Comparison of ENCODE assay signal across 2 cellular contexts in the genomic region with DNA sequence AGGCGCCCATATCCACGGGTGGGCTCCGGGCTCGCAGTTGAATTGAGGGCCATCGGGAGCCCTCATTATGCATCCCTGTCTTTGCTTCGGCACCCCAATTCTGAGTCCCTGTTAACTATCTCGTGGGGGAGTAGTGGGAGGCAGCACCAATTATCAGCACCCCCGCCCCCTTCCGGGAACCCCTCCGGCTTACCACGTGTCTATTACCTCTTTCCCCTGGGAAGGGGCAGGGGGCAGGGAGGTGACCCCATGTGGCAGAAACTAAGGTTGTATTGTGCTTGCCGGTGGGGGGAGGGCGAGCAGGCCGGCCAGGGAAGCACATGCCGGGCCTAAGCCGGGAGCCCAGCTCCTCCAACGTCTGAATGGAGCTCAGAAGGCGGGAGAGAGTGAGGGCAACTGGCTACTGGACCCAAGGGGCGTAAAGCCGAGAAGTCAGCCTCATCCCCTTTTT.
A peak's percentile ranks its signal among the peaks of the same experiment; 100 is the strongest.
TF ChIP-seq lines count a peak whose summit lies in the region.

No MANE protein-coding gene starts in this region.

TF ChIP-seq in GM23338, 12 proteins besides CTCF, POLR2A, EP300 and RAD21 (continues in another document):
- TF ChIP-seq, protein P1, sequence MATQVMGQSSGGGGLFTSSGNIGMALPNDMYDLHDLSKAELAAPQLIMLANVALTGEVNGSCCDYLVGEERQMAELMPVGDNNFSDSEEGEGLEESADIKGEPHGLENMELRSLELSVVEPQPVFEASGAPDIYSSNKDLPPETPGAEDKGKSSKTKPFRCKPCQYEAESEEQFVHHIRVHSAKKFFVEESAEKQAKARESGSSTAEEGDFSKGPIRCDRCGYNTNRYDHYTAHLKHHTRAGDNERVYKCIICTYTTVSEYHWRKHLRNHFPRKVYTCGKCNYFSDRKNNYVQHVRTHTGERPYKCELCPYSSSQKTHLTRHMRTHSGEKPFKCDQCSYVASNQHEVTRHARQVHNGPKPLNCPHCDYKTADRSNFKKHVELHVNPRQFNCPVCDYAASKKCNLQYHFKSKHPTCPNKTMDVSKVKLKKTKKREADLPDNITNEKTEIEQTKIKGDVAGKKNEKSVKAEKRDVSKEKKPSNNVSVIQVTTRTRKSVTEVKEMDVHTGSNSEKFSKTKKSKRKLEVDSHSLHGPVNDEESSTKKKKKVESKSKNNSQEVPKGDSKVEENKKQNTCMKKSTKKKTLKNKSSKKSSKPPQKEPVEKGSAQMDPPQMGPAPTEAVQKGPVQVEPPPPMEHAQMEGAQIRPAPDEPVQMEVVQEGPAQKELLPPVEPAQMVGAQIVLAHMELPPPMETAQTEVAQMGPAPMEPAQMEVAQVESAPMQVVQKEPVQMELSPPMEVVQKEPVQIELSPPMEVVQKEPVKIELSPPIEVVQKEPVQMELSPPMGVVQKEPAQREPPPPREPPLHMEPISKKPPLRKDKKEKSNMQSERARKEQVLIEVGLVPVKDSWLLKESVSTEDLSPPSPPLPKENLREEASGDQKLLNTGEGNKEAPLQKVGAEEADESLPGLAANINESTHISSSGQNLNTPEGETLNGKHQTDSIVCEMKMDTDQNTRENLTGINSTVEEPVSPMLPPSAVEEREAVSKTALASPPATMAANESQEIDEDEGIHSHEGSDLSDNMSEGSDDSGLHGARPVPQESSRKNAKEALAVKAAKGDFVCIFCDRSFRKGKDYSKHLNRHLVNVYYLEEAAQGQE (IDR thresholded peaks at IDR 0.05; ENCODE audit: unreplicated experiment), result no peak
- TF ChIP-seq JUNB (IDR thresholded peaks at IDR 0.05; ENCODE audit: unreplicated experiment) (no peak), EZH2 (IDR thresholded peaks at IDR 0.05; ENCODE audit: low read depth, unreplicated experiment) (no peak), POLR2AphosphoS5 (IDR thresholded peaks at IDR 0.05; ENCODE audit: low read depth) (no peak; the same call in 1 of the 2 replicates), ZNF331 (CRISPR knock-in tag; IDR thresholded peaks at IDR 0.05; ENCODE audit: low read depth) (no peak), NANOG (IDR thresholded peaks at IDR 0.05; ENCODE audit: borderline replicate concordance) (no peak), ZNF114 (CRISPR knock-in tag; IDR thresholded peaks at IDR 0.05) (no peak), STAT1 (IDR thresholded peaks at IDR 0.05; ENCODE audit: unreplicated experiment) (no peak), EZH2phosphoT487 (IDR thresholded peaks at IDR 0.05; ENCODE audit: unreplicated experiment) (no peak), CREB1 (CRISPR knock-in tag; IDR thresholded peaks at IDR 0.05; ENCODE audit: low read depth) (no peak)
- TF ChIP-seq, protein P2, sequence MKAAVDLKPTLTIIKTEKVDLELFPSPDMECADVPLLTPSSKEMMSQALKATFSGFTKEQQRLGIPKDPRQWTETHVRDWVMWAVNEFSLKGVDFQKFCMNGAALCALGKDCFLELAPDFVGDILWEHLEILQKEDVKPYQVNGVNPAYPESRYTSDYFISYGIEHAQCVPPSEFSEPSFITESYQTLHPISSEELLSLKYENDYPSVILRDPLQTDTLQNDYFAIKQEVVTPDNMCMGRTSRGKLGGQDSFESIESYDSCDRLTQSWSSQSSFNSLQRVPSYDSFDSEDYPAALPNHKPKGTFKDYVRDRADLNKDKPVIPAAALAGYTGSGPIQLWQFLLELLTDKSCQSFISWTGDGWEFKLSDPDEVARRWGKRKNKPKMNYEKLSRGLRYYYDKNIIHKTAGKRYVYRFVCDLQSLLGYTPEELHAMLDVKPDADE (IDR thresholded peaks at IDR 0.05), result no peak

TF ChIP-seq in WTC11, 78 proteins besides CTCF, POLR2A, EP300 and RAD21 (continues in another document):
- TF ChIP-seq IRF2 (CRISPR knock-in tag; IDR thresholded peaks at IDR 0.05; ENCODE audit: borderline replicate concordance, low read depth) (0 out of 2 replicates have a peak, but pooled peaks have one; percentile 43), GTF2I (CRISPR knock-in tag; conservative IDR thresholded peaks at IDR 0.05) (no peak), HMGA2 (CRISPR knock-in tag; IDR thresholded peaks at IDR 0.05) (no peak), SP1 (CRISPR knock-in tag; conservative IDR thresholded peaks at IDR 0.05) (peak; percentile 74), MYBL2 (CRISPR knock-in tag; IDR thresholded peaks at IDR 0.05) (peak; percentile 84), ZNF232 (CRISPR knock-in tag; IDR thresholded peaks at IDR 0.05) (0 out of 2 replicates have a peak, but pooled peaks have one; percentile 19), NFYB (CRISPR knock-in tag; conservative IDR thresholded peaks at IDR 0.05; ENCODE audit: low read depth) (peak; percentile 41), EMX1 (CRISPR knock-in tag; IDR thresholded peaks at IDR 0.05) (peak; percentile 12; the same call in 1 of the 2 replicates), NR3C1 (CRISPR knock-in tag; conservative IDR thresholded peaks at IDR 0.05; ENCODE audit: low read depth) (no peak), NFE2L1 (CRISPR knock-in tag; IDR thresholded peaks at IDR 0.05) (no peak), FOXK1 (CRISPR knock-in tag; IDR thresholded peaks at IDR 0.05) (peak; percentile 81), ATF1 (CRISPR knock-in tag; IDR thresholded peaks at IDR 0.05) (no peak)
- TF ChIP-seq, protein P3, sequence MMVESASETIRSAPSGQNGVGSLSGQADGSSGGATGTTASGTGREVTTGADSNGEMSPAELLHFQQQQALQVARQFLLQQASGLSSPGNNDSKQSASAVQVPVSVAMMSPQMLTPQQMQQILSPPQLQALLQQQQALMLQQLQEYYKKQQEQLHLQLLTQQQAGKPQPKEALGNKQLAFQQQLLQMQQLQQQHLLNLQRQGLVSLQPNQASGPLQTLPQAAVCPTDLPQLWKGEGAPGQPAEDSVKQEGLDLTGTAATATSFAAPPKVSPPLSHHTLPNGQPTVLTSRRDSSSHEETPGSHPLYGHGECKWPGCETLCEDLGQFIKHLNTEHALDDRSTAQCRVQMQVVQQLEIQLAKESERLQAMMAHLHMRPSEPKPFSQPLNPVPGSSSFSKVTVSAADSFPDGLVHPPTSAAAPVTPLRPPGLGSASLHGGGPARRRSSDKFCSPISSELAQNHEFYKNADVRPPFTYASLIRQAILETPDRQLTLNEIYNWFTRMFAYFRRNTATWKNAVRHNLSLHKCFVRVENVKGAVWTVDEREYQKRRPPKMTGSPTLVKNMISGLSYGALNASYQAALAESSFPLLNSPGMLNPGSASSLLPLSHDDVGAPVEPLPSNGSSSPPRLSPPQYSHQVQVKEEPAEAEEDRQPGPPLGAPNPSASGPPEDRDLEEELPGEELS (CRISPR knock-in tag; IDR thresholded peaks at IDR 0.05), result peak; percentile 61; the same call in 1 of the 2 replicates
- TF ChIP-seq, protein P4, sequence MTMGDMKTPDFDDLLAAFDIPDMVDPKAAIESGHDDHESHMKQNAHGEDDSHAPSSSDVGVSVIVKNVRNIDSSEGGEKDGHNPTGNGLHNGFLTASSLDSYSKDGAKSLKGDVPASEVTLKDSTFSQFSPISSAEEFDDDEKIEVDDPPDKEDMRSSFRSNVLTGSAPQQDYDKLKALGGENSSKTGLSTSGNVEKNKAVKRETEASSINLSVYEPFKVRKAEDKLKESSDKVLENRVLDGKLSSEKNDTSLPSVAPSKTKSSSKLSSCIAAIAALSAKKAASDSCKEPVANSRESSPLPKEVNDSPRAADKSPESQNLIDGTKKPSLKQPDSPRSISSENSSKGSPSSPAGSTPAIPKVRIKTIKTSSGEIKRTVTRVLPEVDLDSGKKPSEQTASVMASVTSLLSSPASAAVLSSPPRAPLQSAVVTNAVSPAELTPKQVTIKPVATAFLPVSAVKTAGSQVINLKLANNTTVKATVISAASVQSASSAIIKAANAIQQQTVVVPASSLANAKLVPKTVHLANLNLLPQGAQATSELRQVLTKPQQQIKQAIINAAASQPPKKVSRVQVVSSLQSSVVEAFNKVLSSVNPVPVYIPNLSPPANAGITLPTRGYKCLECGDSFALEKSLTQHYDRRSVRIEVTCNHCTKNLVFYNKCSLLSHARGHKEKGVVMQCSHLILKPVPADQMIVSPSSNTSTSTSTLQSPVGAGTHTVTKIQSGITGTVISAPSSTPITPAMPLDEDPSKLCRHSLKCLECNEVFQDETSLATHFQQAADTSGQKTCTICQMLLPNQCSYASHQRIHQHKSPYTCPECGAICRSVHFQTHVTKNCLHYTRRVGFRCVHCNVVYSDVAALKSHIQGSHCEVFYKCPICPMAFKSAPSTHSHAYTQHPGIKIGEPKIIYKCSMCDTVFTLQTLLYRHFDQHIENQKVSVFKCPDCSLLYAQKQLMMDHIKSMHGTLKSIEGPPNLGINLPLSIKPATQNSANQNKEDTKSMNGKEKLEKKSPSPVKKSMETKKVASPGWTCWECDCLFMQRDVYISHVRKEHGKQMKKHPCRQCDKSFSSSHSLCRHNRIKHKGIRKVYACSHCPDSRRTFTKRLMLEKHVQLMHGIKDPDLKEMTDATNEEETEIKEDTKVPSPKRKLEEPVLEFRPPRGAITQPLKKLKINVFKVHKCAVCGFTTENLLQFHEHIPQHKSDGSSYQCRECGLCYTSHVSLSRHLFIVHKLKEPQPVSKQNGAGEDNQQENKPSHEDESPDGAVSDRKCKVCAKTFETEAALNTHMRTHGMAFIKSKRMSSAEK (CRISPR knock-in tag; IDR thresholded peaks at IDR 0.05; ENCODE audit: borderline replicate concordance), result no peak
- TF ChIP-seq, protein P5, sequence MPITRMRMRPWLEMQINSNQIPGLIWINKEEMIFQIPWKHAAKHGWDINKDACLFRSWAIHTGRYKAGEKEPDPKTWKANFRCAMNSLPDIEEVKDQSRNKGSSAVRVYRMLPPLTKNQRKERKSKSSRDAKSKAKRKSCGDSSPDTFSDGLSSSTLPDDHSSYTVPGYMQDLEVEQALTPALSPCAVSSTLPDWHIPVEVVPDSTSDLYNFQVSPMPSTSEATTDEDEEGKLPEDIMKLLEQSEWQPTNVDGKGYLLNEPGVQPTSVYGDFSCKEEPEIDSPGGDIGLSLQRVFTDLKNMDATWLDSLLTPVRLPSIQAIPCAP (CRISPR knock-in tag; IDR thresholded peaks at IDR 0.05), result peak; percentile 85
- TF ChIP-seq, protein P6, sequence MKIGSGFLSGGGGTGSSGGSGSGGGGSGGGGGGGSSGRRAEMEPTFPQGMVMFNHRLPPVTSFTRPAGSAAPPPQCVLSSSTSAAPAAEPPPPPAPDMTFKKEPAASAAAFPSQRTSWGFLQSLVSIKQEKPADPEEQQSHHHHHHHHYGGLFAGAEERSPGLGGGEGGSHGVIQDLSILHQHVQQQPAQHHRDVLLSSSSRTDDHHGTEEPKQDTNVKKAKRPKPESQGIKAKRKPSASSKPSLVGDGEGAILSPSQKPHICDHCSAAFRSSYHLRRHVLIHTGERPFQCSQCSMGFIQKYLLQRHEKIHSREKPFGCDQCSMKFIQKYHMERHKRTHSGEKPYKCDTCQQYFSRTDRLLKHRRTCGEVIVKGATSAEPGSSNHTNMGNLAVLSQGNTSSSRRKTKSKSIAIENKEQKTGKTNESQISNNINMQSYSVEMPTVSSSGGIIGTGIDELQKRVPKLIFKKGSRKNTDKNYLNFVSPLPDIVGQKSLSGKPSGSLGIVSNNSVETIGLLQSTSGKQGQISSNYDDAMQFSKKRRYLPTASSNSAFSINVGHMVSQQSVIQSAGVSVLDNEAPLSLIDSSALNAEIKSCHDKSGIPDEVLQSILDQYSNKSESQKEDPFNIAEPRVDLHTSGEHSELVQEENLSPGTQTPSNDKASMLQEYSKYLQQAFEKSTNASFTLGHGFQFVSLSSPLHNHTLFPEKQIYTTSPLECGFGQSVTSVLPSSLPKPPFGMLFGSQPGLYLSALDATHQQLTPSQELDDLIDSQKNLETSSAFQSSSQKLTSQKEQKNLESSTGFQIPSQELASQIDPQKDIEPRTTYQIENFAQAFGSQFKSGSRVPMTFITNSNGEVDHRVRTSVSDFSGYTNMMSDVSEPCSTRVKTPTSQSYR (CRISPR knock-in tag; IDR thresholded peaks at IDR 0.05), result peak; percentile 74
- TF ChIP-seq, protein P7, sequence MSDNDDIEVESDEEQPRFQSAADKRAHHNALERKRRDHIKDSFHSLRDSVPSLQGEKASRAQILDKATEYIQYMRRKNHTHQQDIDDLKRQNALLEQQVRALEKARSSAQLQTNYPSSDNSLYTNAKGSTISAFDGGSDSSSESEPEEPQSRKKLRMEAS (CRISPR knock-in tag; IDR thresholded peaks at IDR 0.05), result peak; percentile 89
- TF ChIP-seq, protein P8, sequence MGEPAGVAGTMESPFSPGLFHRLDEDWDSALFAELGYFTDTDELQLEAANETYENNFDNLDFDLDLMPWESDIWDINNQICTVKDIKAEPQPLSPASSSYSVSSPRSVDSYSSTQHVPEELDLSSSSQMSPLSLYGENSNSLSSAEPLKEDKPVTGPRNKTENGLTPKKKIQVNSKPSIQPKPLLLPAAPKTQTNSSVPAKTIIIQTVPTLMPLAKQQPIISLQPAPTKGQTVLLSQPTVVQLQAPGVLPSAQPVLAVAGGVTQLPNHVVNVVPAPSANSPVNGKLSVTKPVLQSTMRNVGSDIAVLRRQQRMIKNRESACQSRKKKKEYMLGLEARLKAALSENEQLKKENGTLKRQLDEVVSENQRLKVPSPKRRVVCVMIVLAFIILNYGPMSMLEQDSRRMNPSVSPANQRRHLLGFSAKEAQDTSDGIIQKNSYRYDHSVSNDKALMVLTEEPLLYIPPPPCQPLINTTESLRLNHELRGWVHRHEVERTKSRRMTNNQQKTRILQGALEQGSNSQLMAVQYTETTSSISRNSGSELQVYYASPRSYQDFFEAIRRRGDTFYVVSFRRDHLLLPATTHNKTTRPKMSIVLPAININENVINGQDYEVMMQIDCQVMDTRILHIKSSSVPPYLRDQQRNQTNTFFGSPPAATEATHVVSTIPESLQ (CRISPR knock-in tag; IDR thresholded peaks at IDR 0.05), result no peak
- TF ChIP-seq, protein P9, sequence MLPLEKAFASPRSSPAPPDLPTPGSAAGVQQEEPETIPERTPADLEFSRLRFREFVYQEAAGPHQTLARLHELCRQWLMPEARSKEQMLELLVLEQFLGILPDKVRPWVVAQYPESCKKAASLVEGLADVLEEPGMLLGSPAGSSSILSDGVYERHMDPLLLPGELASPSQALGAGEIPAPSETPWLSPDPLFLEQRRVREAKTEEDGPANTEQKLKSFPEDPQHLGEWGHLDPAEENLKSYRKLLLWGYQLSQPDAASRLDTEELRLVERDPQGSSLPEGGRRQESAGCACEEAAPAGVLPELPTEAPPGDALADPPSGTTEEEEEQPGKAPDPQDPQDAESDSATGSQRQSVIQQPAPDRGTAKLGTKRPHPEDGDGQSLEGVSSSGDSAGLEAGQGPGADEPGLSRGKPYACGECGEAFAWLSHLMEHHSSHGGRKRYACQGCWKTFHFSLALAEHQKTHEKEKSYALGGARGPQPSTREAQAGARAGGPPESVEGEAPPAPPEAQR (CRISPR knock-in tag; IDR thresholded peaks at IDR 0.05), result no peak
- TF ChIP-seq, protein P10, sequence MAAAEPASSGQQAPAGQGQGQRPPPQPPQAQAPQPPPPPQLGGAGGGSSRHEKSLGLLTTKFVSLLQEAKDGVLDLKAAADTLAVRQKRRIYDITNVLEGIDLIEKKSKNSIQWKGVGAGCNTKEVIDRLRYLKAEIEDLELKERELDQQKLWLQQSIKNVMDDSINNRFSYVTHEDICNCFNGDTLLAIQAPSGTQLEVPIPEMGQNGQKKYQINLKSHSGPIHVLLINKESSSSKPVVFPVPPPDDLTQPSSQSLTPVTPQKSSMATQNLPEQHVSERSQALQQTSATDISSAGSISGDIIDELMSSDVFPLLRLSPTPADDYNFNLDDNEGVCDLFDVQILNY (CRISPR knock-in tag; IDR thresholded peaks at IDR 0.05), result 0 out of 2 replicates have a peak, but pooled peaks have one; percentile 24
- TF ChIP-seq, protein P11, sequence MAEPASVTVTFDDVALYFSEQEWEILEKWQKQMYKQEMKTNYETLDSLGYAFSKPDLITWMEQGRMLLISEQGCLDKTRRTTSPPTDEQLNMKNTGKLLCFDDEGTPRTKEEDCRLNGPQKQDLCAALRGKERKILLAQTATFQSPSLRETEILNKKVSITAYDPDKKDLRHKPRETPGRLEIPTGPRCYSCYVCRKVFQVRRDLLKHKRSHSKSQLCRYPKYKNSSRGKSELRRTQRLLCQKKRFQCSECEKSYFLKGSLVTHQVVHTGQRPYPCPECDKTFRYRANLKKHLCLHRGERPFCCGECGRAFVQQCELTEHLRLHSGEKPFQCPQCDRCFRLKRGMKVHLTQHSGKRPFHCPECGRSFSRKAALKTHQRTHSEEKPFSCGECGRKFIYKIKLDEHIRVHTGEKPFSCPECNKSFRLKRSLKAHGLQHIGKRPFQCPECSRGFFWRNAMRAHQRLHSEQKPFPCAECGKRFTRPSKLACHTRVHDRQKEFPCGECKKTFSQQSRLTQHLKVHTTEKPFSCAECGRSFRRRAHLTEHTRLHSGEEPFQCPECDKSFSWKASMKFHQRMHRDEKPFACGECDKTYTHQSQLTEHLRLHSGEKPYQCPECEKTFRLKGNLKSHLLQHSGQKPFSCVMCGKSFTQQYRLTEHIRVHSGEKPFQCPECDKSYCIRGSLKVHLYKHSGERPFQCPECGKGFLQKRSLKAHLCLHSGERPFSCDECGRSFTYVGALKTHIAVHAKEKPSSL (CRISPR knock-in tag; conservative IDR thresholded peaks at IDR 0.05), result 0 out of 2 replicates have a peak, but pooled peaks have one; percentile 40
